Comparison of ENCODE assay signal across 25 cellular contexts in the genomic region with DNA sequence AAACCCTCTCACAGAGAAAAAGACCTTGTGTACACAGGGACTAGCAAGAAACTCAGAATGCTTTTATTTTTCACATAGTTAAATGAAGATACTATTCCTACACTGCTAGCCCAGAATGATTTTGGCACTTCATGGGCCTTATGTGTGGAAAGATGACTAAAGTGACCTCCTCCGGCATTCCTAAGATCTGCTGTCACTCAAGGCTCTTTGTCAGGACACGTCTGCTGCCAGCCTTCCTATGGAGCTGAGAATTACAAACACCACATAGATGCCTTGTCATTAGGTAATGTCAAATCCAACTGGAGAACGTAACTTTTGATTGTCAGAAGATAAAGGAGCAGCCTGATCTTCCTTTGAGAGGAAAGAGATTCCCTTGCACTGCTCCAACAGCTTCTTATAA.
A peak's percentile ranks its signal among the peaks of the same experiment; 100 is the strongest.
DNase-seq lines count a peak whose midpoint lies in the region; ATAC-seq, FAIRE-seq and TF ChIP-seq lines count a peak whose summit lies in the region.
"Had no signal": no experiment of that assay in that cellular context is flagged by ENCODE, and none has a peak within 500 bp of the region (broad histone marks: within the 10 kb centered on the region; RNA-seq: fewer than 3 reads in every experiment).

No MANE protein-coding gene starts in this region.

- in situ Hi-C loops in astrocyte of the spinal cord (cut with HindIII; ENCODE audit: low sequenced_read_pairs), result no loop called here

- CTCF ChIA-PET in A673 (lab: Charles Lee) (no interaction called here), OCI-LY7 (lab: Charles Lee; ENCODE audit: unreplicated experiment) (no interaction called here)

- H3K27me3 ChIP-seq in A673 (replicated peaks; ENCODE audit: insufficient read depth, low read depth, low read length, poor library complexity), result no peaks in the 10 kb centered on the region
- H3K27me3 ChIP-seq in keratinocyte (ENCODE audit: control insufficient read depth, extremely low read depth, insufficient read depth, low read length), result no peaks in the 10 kb centered on the region
- H3K27me3 ChIP-seq: ascending aorta; BLaER1 treated with 17β-estradiol and CSF1 and Interleukin-3, amounts not matched to agents 10 nM and 100 nM; upper lobe of left lung had no signal

- H4K20me1 ChIP-seq in keratinocyte (ENCODE audit: control insufficient read depth, extremely low read depth, insufficient read depth, low read length) (no peaks in the 10 kb centered on the region), OCI-LY7 (ENCODE audit: insufficient read depth, low read length) (no peaks in the 10 kb centered on the region)
- H4K20me1 ChIP-seq: BLaER1 treated with 17β-estradiol and CSF1 and Interleukin-3, amounts not matched to agents 10 nM and 100 nM had no signal

- peak overlapping the region; percentile 23 for H2AFZ ChIP-seq in keratinocyte (ENCODE audit: control insufficient read depth, low read length)
- no peak overlapping the region for H2AFZ ChIP-seq in OCI-LY7 (ENCODE audit: low read length)

- BruUV-seq in A673 (replicated peaks; lab: Mats Ljungman, UMichigan) (no TSS peak), OCI-LY7 (replicated peaks; lab: Mats Ljungman, UMichigan) (no TSS peak)

- peak overlapping the region; percentile 38 for H3K4me2 ChIP-seq in keratinocyte (ENCODE audit: control insufficient read depth, extremely low read depth, insufficient read depth, low read depth, low read length)
- H3K4me2 ChIP-seq in OCI-LY7 (ENCODE audit: low read length), result no peak overlapping the region
- H3K4me2 ChIP-seq: BLaER1 treated with 17β-estradiol and CSF1 and Interleukin-3, amounts not matched to agents 10 nM and 100 nM; KMS-11 had no signal

- no peak for TF ChIP-seq CTCF in A673 (conservative IDR thresholded peaks at IDR 0.05; ENCODE audit: low read depth, low read length)
- TF ChIP-seq CTCF in astrocyte of the spinal cord (IDR thresholded peaks at IDR 0.05; ENCODE audit: low read depth, low read length), result no peak
- no peak for TF ChIP-seq CTCF in keratinocyte (optimal IDR thresholded peaks at IDR 0.05 in 1 of 3, IDR thresholded peaks at IDR 0.05 in 1 of 3, conservative IDR thresholded peaks at IDR 0.05 in 1 of 3; ENCODE audit: extremely low read depth in 1 of 3, insufficient read depth in 2 of 3, low read length in 3 of 3)
- TF ChIP-seq CTCF in OCI-LY7 (conservative IDR thresholded peaks at IDR 0.05; ENCODE audit: low read length), result no peak

- intact Hi-C loops in A673 (cut with micrococcal nuclease; ENCODE audit: unreplicated experiment), result no loop called here
- intact Hi-C loops in OCI-LY7 (cut with micrococcal nuclease; ENCODE audit: unreplicated experiment), result no loop called here

- H3K79me2 ChIP-seq in keratinocyte (ENCODE audit: control insufficient read depth, insufficient read depth, low read length) (no peaks in the 10 kb centered on the region), OCI-LY7 (ENCODE audit: insufficient read depth, low read depth, low read length) (no peaks in the 10 kb centered on the region)

- POLR2A ChIA-PET in A673 (lab: Charles Lee; ENCODE audit: low non-redundant PET), result no interaction called here
- POLR2A ChIA-PET in OCI-LY7 (lab: Charles Lee), result no interaction called here

- ATAC-seq in HG03095 (IDR thresholded peaks at IDR 0.05; ENCODE audit: unreplicated experiment), result no peak
- ATAC-seq: activated naive CD4-positive, alpha-beta T cell treated with anti-CD3 and anti-CD28 coated beads, Interleukin-2, amount 50 U/mL, for 72 hours; effector memory CD8-positive, alpha-beta T cell; psoas muscle had no signal

- no peaks in the 10 kb centered on the region for H3K4me1 ChIP-seq in A673 (ENCODE audit: insufficient read depth, low read length, poor library complexity, severe bottlenecking)
- peaks cover 13% of the 10 kb centered on the region for H3K4me1 ChIP-seq in keratinocyte (ENCODE audit: control insufficient read depth, extremely low read depth, insufficient read depth, low read length)
- no peaks in the 10 kb centered on the region for H3K4me1 ChIP-seq in OCI-LY7 (ENCODE audit: insufficient read depth, low read length, poor library complexity, severe bottlenecking)
- H3K4me1 ChIP-seq: ascending aorta; BLaER1 treated with 17β-estradiol and CSF1 and Interleukin-3, amounts not matched to agents 10 nM and 100 nM; psoas muscle; upper lobe of left lung had no signal

- no peak overlapping the region for H3K27ac ChIP-seq in A673 (ENCODE audit: low read depth, low read length, poor library complexity, severe bottlenecking)
- H3K27ac ChIP-seq in keratinocyte (ENCODE audit: control insufficient read depth, insufficient read depth, low read length), result no peak overlapping the region
- H3K27ac ChIP-seq in OCI-LY7 (ENCODE audit: low read depth, low read length, poor library complexity, severe bottlenecking), result no peak overlapping the region
- H3K27ac ChIP-seq: ascending aorta; BLaER1 treated with 17β-estradiol and CSF1 and Interleukin-3, amounts not matched to agents 10 nM and 100 nM; KMS-11; psoas muscle; upper lobe of left lung had no signal

- peak; percentile 83 for FAIRE-seq in keratinocyte (lab: Jason Lieb, UNC)
- FAIRE-seq: small intestine had no signal

- dilution Hi-C loops in keratinocyte (cut with MboI; ENCODE audit: extremely low pct_ligation_motif_present, low sequenced_read_pairs), result no loop called here

- H3K9me3 ChIP-seq in A673 (ENCODE audit: low read depth, low read length, poor library complexity, severe bottlenecking), result no peaks in the 10 kb centered on the region
- no peaks in the 10 kb centered on the region for H3K9me3 ChIP-seq in keratinocyte (ENCODE audit: control insufficient read depth, low read depth, low read length)
- no peaks in the 10 kb centered on the region for H3K9me3 ChIP-seq in OCI-LY7 (ENCODE audit: low read length)
- H3K9me3 ChIP-seq: ascending aorta, psoas muscle, upper lobe of left lung had no signal

- DNase-seq in A673 (ENCODE audit: low spot score) (peak; percentile 4), HT1080 (ENCODE audit: low read depth) (peak; percentile 54), astrocyte of the spinal cord (ENCODE audit: low read depth, low spot score) (peak; percentile 3), keratinocyte (ENCODE audit: low read depth, low spot score) (peak; percentile 28), NCI-H82 (lab: John Stamatoyannopoulos, UW) (no peak), OCI-M2 (lab: John Stamatoyannopoulos, UW; ENCODE audit: unreplicated experiment) (no peak), OCI-LY7 (ENCODE audit: low spot score) (no peak)
- DNase-seq: activated CD4-positive, alpha-beta T cell treated with anti-CD3 and anti-CD28 coated beads for 1 hour; effector memory CD8-positive, alpha-beta T cell; GDM1; head of caudate nucleus; HFFc6; NCI-H1092 treated with DMSO at 0.1 percent for 48 hours; NCI-H2081; NCI-H510A; psoas muscle; Right ventricle myocardium superior; small intestine; stimulated activated CD4-positive, alpha-beta T cell treated with anti-CD3 and anti-CD28 coated beads, Interleukin-4, amount 100 ng/mL, for 1 hour; upper lobe of left lung had no signal

- no peaks in the 10 kb centered on the region for H3K36me3 ChIP-seq in A673 (ENCODE audit: insufficient read depth, low read length, poor library complexity, severe bottlenecking)
- H3K36me3 ChIP-seq in keratinocyte (ENCODE audit: control insufficient read depth in 2 of 2, extremely low read depth in 1 of 2, insufficient read depth in 2 of 2, low read length in 2 of 2), result no peaks in the 10 kb centered on the region
- H3K36me3 ChIP-seq in OCI-LY7 (ENCODE audit: insufficient read depth, low read length), result no peaks in the 10 kb centered on the region
- H3K36me3 ChIP-seq: ascending aorta; BLaER1 treated with 17β-estradiol and CSF1 and Interleukin-3, amounts not matched to agents 10 nM and 100 nM; upper lobe of left lung had no signal

- no peak overlapping the region for H3K9ac ChIP-seq in keratinocyte (ENCODE audit: control insufficient read depth, extremely low read depth, insufficient read depth, low read length)
- H3K9ac ChIP-seq: BLaER1 treated with 17β-estradiol and CSF1 and Interleukin-3, amounts not matched to agents 10 nM and 100 nM; KMS-11 had no signal

- no peaks in the 10 kb centered on the region for H3K9me2 ChIP-seq in OCI-LY7 (ENCODE audit: insufficient read depth, low read length)

- H3K4me3 ChIP-seq in A673 (ENCODE audit: low read depth, low read length, poor library complexity, severe bottlenecking) (no peak overlapping the region), astrocyte of the spinal cord (ENCODE audit: low read depth, low read length) (no peak overlapping the region), keratinocyte (ENCODE audit: control insufficient read depth in 2 of 3, extremely low read depth in 1 of 3, insufficient read depth in 2 of 3, low read depth in 1 of 3, low read length in 3 of 3) (no peak overlapping the region), OCI-LY7 (ENCODE audit: low read depth, low read length, poor library complexity, severe bottlenecking) (no peak overlapping the region)
- H3K4me3 ChIP-seq: ascending aorta; BLaER1 treated with 17β-estradiol and CSF1 and Interleukin-3, amounts not matched to agents 10 nM and 100 nM; psoas muscle; upper lobe of left lung had no signal

- H3K9me1 ChIP-seq in keratinocyte (ENCODE audit: control insufficient read depth, extremely low read depth, insufficient read depth, low read length), result no peaks in the 10 kb centered on the region

Comparison
In these comparisons a context has a peak if more than half of its experiments do, and no peak if none do; other contexts are left out.
1. DNase-seq: peak in A673 (single experiment), HT1080 (single experiment), astrocyte of the spinal cord (single experiment) and keratinocyte (single experiment); none in NCI-H82 (single experiment), OCI-M2 (single experiment) and OCI-LY7 (single experiment).